Comparison of ENCODE assay signal across 8 cellular contexts in genomic region chr2:27890146-27891062, GRCh38. TPM values are rescaled to one million over a fixed set of nuclear protein-coding genes. Genes with fewer than 3 reads are reported as not detected.
DNase-seq lines count a peak whose midpoint lies in the region; ATAC-seq, FAIRE-seq and TF ChIP-seq lines count a peak whose summit lies in the region.

TSS of gene BABAM2 (plus strand) at chr2:27890729. CDS start at chr2:27894557, 3,828 bp downstream.
TSS of gene RBKS (minus strand) at chr2:27890387. CDS start at chr2:27890345, 42 bp downstream.

- peak within 1 kb of the TSS; percentile 91 to 95 for H3K9ac ChIP-seq in kidney (ENCODE audit: low read length in 2 of 2)

- H3K9me3 Mint-ChIP-seq in central memory CD8-positive, alpha-beta T cell, result no peaks in the 10 kb centered on the region

- H3K9me3 ChIP-seq in kidney (ENCODE audit: control insufficient read depth in 1 of 2, low read length in 2 of 2), result no peaks in the 10 kb centered on the region

- FAIRE-seq in kidney (lab: Jason Lieb, UNC), result no peak

- peak within 1 kb of the TSS; percentile 96 to 99 for H3K27ac ChIP-seq in kidney (ENCODE audit: low read depth in 2 of 2, low read length in 2 of 2)

- peak within 1 kb of the TSS; percentile 80 for H3K4me3 ChIP-seq in AG09309 (ENCODE audit: control insufficient read depth, low read depth, low read length)
- H3K4me3 ChIP-seq in kidney (ENCODE audit: low read length in 2 of 2), result peak within 1 kb of the TSS; percentile 82 to 87

- TF ChIP-seq CTCF in AG09309 (IDR thresholded peaks at IDR 0.05; ENCODE audit: control insufficient read depth, insufficient read depth, low read depth, low read length, missing control alignments) (no peak), kidney (IDR thresholded peaks at IDR 0.05; ENCODE audit: borderline replicate concordance, extremely low read depth, insufficient read depth) (no peak)

- intact Hi-C loops in kidney (cut with DNase I), result no loop called here

- H3K27ac Mint-ChIP-seq in central memory CD8-positive, alpha-beta T cell (ENCODE audit: low read depth), result peak within 1 kb of the TSS; percentile 99

- H3K27me3 Mint-ChIP-seq in central memory CD8-positive, alpha-beta T cell, result peaks cover 10% of the 10 kb centered on the region

- peak; percentile 73 for ATAC-seq in GM19043 (IDR thresholded peaks at IDR 0.05; ENCODE audit: low read depth, unreplicated experiment)
- ATAC-seq in HG03342 (IDR thresholded peaks at IDR 0.05; ENCODE audit: unreplicated experiment), result peak; percentile 70
- ATAC-seq in activated CD4-positive, CD25-positive, alpha-beta regulatory T cell treated with anti-CD3 and anti-CD28 coated beads, Interleukin-2, amount 50 U/mL, for 24 hours, result peak; percentile 82
- ATAC-seq in central memory CD8-positive, alpha-beta T cell (replicated peaks; ENCODE audit: extremely low read depth, poor library complexity, severe bottlenecking), result peak; percentile 78

- H3K36me3 Mint-ChIP-seq in central memory CD8-positive, alpha-beta T cell (ENCODE audit: insufficient read depth), result peaks cover 29% of the 10 kb centered on the region

- peak within 1 kb of the TSS; percentile 90 for H3K4me3 Mint-ChIP-seq in central memory CD8-positive, alpha-beta T cell

- H3K4me1 ChIP-seq in kidney (ENCODE audit: control insufficient read depth in 1 of 2, insufficient read depth in 1 of 2, low read depth in 1 of 2, low read length in 2 of 2), result peaks cover 0 to 11% of the 10 kb centered on the region in 2 donors

- H3K4me1 Mint-ChIP-seq in central memory CD8-positive, alpha-beta T cell, result peaks cover 51% of the 10 kb centered on the region

- H3K36me3 ChIP-seq in kidney (ENCODE audit: control insufficient read depth in 1 of 2, insufficient read depth in 2 of 2, low read length in 2 of 2), result peaks cover 0 to 4% of the 10 kb centered on the region in 2 donors

- peak; percentile 13 for DNase-seq in AG09309 (ENCODE audit: low read depth)
- peak; percentile 94 for DNase-seq in NCI-H345 (lab: John Stamatoyannopoulos, UW)
- peak; percentile 88 to 92 for DNase-seq in central memory CD8-positive, alpha-beta T cell (ENCODE audit: low spot score in 2 of 2)
- peak; percentile 96 for DNase-seq in kidney
- peak; percentile 91 for DNase-seq in stimulated activated CD4-positive, alpha-beta T cell treated with anti-CD3 and anti-CD28 coated beads, Interleukin-15, amount 100 ng/mL, for 24 hours

RNA-seq across cellular contexts. Expression of gene BABAM2, which starts in this region (rescaled TPM):
- total RNA-seq in kidney, result 74.1 TPM
- polyA plus RNA-seq in kidney (ENCODE audit: insufficient read depth, low read depth, low replicate concordance), result 68.4 TPM

RNA-seq across cellular contexts. Expression of gene RBKS, which starts in this region (rescaled TPM):
- 10.3 TPM for total RNA-seq in kidney
- 28.7 TPM for polyA plus RNA-seq in kidney (ENCODE audit: insufficient read depth, low read depth, low replicate concordance)

Comparison
In these comparisons a context has a peak if more than half of its experiments do, and no peak if none do; other contexts are left out.
1. Peak in every context shown above with its lines: DNase-seq, ATAC-seq, H3K4me3 ChIP-seq and H3K27ac ChIP-seq.
2. DNase-seq: peak in every context shown above with its lines; median percentile 96 in kidney; 94 in NCI-H345; 91 in stimulated activated CD4-positive, alpha-beta T cell treated with anti-CD3 and anti-CD28 coated beads, Interleukin-15, amount 100 ng/mL, for 24 hours; 90 in central memory CD8-positive, alpha-beta T cell; 13 in AG09309.